19 cellular contexts compared by ENCODE assay signal in the genomic region with DNA sequence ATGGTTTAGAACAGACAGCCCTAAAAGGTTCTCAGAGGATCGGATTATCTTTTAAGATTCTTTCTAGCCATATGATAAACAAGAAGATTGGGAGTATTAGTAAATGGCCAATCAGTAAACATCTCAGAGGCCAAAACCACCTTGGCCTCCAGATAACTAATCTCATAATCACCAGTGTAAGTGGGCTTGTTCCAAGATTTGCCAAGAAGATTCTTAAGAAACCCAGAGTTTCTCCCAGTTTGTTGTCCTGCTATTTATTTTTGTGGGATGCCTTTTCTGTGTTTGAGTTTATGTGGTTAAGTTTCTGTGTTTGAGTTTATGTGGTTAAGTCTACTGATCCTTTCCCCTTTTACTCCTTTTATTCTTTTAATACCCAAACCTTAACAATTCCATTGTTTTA.
DNase-seq lines count a peak whose midpoint lies in the region; ATAC-seq and TF ChIP-seq lines count a peak whose summit lies in the region.
"Had no signal": no experiment of that assay in that cellular context is flagged by ENCODE, and none has a peak within 500 bp of the region (broad histone marks: within the 10 kb centered on the region; RNA-seq: fewer than 3 reads in every experiment).

No MANE protein-coding gene starts in this region.

- H3K4me1 Mint-ChIP-seq in mesothelial cell of epicardium (peaks cover 26% of the 10 kb centered on the region), T-cell (peaks cover 0 to 3% (median 3%) of the 10 kb centered on the region in 3 donors)
- H3K4me1 Mint-ChIP-seq in activated T-cell treated with anti-CD3 and anti-CD28 coated beads, Interleukin-2, amount 50 U/mL, for 4 hours (ENCODE audit: low read depth): no peaks in the 10 kb centered on the region
- H3K4me1 Mint-ChIP-seq: CD4-positive, CD25-positive, alpha-beta regulatory T cell had no signal

- TF ChIP-seq CTCF in mesothelial cell of epicardium (IDR thresholded peaks at IDR 0.05; ENCODE audit: unreplicated experiment): no peak

- peaks cover 11% of the 10 kb centered on the region for H3K27me3 Mint-ChIP-seq in mesothelial cell of epicardium (ENCODE audit: low read depth)
- no peaks in the 10 kb centered on the region for H3K27me3 Mint-ChIP-seq in T-cell
- no peaks in the 10 kb centered on the region for H3K27me3 Mint-ChIP-seq in activated T-cell treated with anti-CD3 and anti-CD28 coated beads, Interleukin-2, amount 50 U/mL, for 4 hours (ENCODE audit: low read depth)
- H3K27me3 Mint-ChIP-seq: CD4-positive, CD25-positive, alpha-beta regulatory T cell had no signal

- H3K9me3 Mint-ChIP-seq in mesothelial cell of epicardium (peaks cover 13% of the 10 kb centered on the region), T-cell (no peaks in the 10 kb centered on the region)
- no peaks in the 10 kb centered on the region for H3K9me3 Mint-ChIP-seq in activated T-cell treated with anti-CD3 and anti-CD28 coated beads, Interleukin-2, amount 50 U/mL, for 4 hours
- H3K9me3 Mint-ChIP-seq: CD4-positive, CD25-positive, alpha-beta regulatory T cell had no signal

- CTCF ChIA-PET in T-cell (lab: Charles Lee): no interaction called here

- H3K9me3 ChIP-seq in MG63: no peaks in the 10 kb centered on the region

- H3K27ac Mint-ChIP-seq in mesothelial cell of epicardium (peak overlapping the region; percentile 37), T-cell (no peak overlapping the region)
- H3K27ac Mint-ChIP-seq: CD4-positive, CD25-positive, alpha-beta regulatory T cell had no signal

- no peak for ATAC-seq in GM21515 (IDR thresholded peaks at IDR 0.05; ENCODE audit: unreplicated experiment)
- ATAC-seq in T-cell (replicated peaks in 1 of 4): no peak
- no peak for ATAC-seq in activated T-cell treated with anti-CD3 and anti-CD28 coated beads, Interleukin-2, amount 50 U/mL, for 4 hours
- ATAC-seq: HCT116 had no signal

- no peaks in the 10 kb centered on the region for H3K27me3 ChIP-seq in MG63

- H3K36me3 Mint-ChIP-seq in mesothelial cell of epicardium: peaks cover 1% of the 10 kb centered on the region
- no peaks in the 10 kb centered on the region for H3K36me3 Mint-ChIP-seq in T-cell
- no peaks in the 10 kb centered on the region for H3K36me3 Mint-ChIP-seq in activated T-cell treated with anti-CD3 and anti-CD28 coated beads, Interleukin-2, amount 50 U/mL, for 4 hours (ENCODE audit: insufficient read depth)
- H3K36me3 Mint-ChIP-seq: CD4-positive, CD25-positive, alpha-beta regulatory T cell had no signal

- H3K4me3 Mint-ChIP-seq in mesothelial cell of epicardium (no peak overlapping the region), T-cell (no peak overlapping the region)
- no peak overlapping the region for H3K4me3 Mint-ChIP-seq in activated T-cell treated with anti-CD3 and anti-CD28 coated beads, Interleukin-2, amount 50 U/mL, for 4 hours
- H3K4me3 Mint-ChIP-seq: CD4-positive, CD25-positive, alpha-beta regulatory T cell had no signal

- DNase-seq in D341Med (ENCODE audit: low spot score) (peak; percentile 49), MG63 (peak; percentile 13), fibroblast of peridontal ligament (ENCODE audit: extremely low read depth) (peak; percentile 76), mesothelial cell of epicardium (ENCODE audit: low spot score in 2 of 2, unreplicated experiment in 2 of 2) (no peak), OCI-M2 (lab: John Stamatoyannopoulos, UW; ENCODE audit: unreplicated experiment) (no peak), T-cell (no peak)
- no peak for DNase-seq in activated T-cell treated with anti-CD3 and anti-CD28 coated beads, Interleukin-2, amount 50 U/mL, for 4 hours
- DNase-seq: CD4-positive, CD25-positive, alpha-beta regulatory T cell; GM23248; MV-4-11; NCI-H1105 treated with DMSO at 0.1 percent for 48 hours; NCI-H1694; NCI-H2081; NCI-H2171; NCI-H526; SHP77 treated with DMSO at 0.1 percent for 48 hours had no signal

- POLR2A ChIA-PET in T-cell (lab: Charles Lee): no interaction called here

- no peak overlapping the region for H3K4me3 ChIP-seq in MG63
- H3K4me3 ChIP-seq: GM23248, SK-N-MC had no signal

- no peaks in the 10 kb centered on the region for H3K36me3 ChIP-seq in MG63

Comparison
In these comparisons a context has a peak if more than half of its experiments do, and no peak if none do; other contexts are left out.
1. DNase-seq: peak in D341Med (single experiment), MG63 (single experiment) and fibroblast of peridontal ligament (single experiment); none in mesothelial cell of epicardium (0 of 2), OCI-M2 (single experiment), T-cell (0 of 34) and activated T-cell treated with anti-CD3 and anti-CD28 coated beads, Interleukin-2, amount 50 U/mL, for 4 hours (single experiment).